1 cellular context compared by ENCODE assay signal in genomic region chr9:128690684-128691034, GRCh38.
TF ChIP-seq lines count a peak whose summit lies in the region.

No MANE protein-coding gene starts in this region.

TF ChIP-seq in K562, 482 proteins besides CTCF, POLR2A, EP300 and RAD21 (continued from another document):
- TF ChIP-seq MGA (IDR thresholded peaks at IDR 0.05), result no peak
- TF ChIP-seq CREB5 (CRISPR knock-in tag; IDR thresholded peaks at IDR 0.05), result no peak
- TF ChIP-seq ZNF512 (tag; IDR thresholded peaks at IDR 0.05), result no peak
- TF ChIP-seq MTA1 (IDR thresholded peaks at IDR 0.05; ENCODE audit: borderline replicate concordance), result no peak
- no peak for TF ChIP-seq COPS2 (conservative IDR thresholded peaks at IDR 0.05)
- TF ChIP-seq ZC3H11A (IDR thresholded peaks at IDR 0.05; ENCODE audit: low read depth, low read length), result no peak
- TF ChIP-seq KAT7 (CRISPR knock-in tag; IDR thresholded peaks at IDR 0.05; ENCODE audit: borderline replicate concordance), result 0 out of 2 replicates have a peak, but pooled peaks have one; percentile 53
- TF ChIP-seq PCBP2 (IDR thresholded peaks at IDR 0.05; ENCODE audit: low read depth, low read length, poor library complexity, severe bottlenecking), result no peak
- TF ChIP-seq ZHX1 (conservative IDR thresholded peaks at IDR 0.05; ENCODE audit: low read length), result no peak
- TF ChIP-seq SRSF7 (optimal IDR thresholded peaks at IDR 0.05; ENCODE audit: low read depth, low read length), result no peak
- TF ChIP-seq KDM5B (IDR thresholded peaks at IDR 0.05; ENCODE audit: insufficient replicate concordance, low read depth, low read length), result peak; percentile 12
